8 cellular contexts compared by ENCODE assay signal in genomic region chr5:100535060-100536005, GRCh38. TPM values are rescaled to one million over a fixed set of nuclear protein-coding genes. Genes with fewer than 3 reads are reported as not detected.
DNase-seq lines count a peak whose midpoint lies in the region; ATAC-seq and TF ChIP-seq lines count a peak whose summit lies in the region.

Gene FAM174A, plus strand, starts transcription at chr5:100535374. Its CDS starts 157 bp downstream, at chr5:100535531.

- in situ Hi-C loops in HAP-1 (cut with MboI; ENCODE audit: low sequenced_read_pairs): no loop called here

- H3K9me3 ChIP-seq in ES-I3 (ENCODE audit: control insufficient read depth, insufficient read depth, low read length) (peaks cover 5% of the 10 kb centered on the region; the same call in 1 of the 2 replicates), HAP-1 (peaks cover 8% of the 10 kb centered on the region; the same call in 1 of the 2 replicates), MM.1S (replicated peaks; ENCODE audit: insufficient read depth, low read length) (no peaks in the 10 kb centered on the region), neuron (ENCODE audit: low read length) (peaks cover 2% of the 10 kb centered on the region), subcutaneous abdominal adipose tissue (ENCODE audit: control insufficient read depth in 5 of 5, low read length in 5 of 5) (peaks cover 0 to 12% (median 4%) of the 10 kb centered on the region in 5 donors)

- H2AFZ ChIP-seq in MM.1S (ENCODE audit: low read length) (peak within 1 kb of the TSS; percentile 87), neuron (ENCODE audit: low read depth, low read length) (peak within 1 kb of the TSS; percentile 69)

- H3K79me2 ChIP-seq in MM.1S (ENCODE audit: low read length): peaks cover 46% of the 10 kb centered on the region

- H3K36me3 ChIP-seq in ES-I3 (ENCODE audit: insufficient read depth, low read length) (peaks cover 7% of the 10 kb centered on the region; the same call in 1 of the 2 replicates), HAP-1 (replicated peaks) (no peaks in the 10 kb centered on the region), MM.1S (replicated peaks; ENCODE audit: insufficient read depth, low read length) (no peaks in the 10 kb centered on the region), neuron (ENCODE audit: insufficient read depth, low read length) (no peaks in the 10 kb centered on the region), subcutaneous abdominal adipose tissue (ENCODE audit: control insufficient read depth in 5 of 5, insufficient read depth in 5 of 5, low read length in 5 of 5) (no peaks in the 10 kb centered on the region)

- no peaks in the 10 kb centered on the region for H3K27me3 ChIP-seq in HAP-1 (ENCODE audit: low read depth)
- H3K27me3 ChIP-seq in MM.1S (replicated peaks; ENCODE audit: insufficient read depth, low read length): no peaks in the 10 kb centered on the region
- no peaks in the 10 kb centered on the region for H3K27me3 ChIP-seq in foreskin keratinocyte
- no peaks in the 10 kb centered on the region for H3K27me3 ChIP-seq in neuron (ENCODE audit: insufficient read depth, low read length)
- no peaks in the 10 kb centered on the region for H3K27me3 ChIP-seq in subcutaneous abdominal adipose tissue (ENCODE audit: control insufficient read depth in 5 of 5, insufficient read depth in 4 of 5, low read length in 5 of 5)

- peak within 1 kb of the TSS; percentile 85 for H3K27ac ChIP-seq in MM.1S (ENCODE audit: low read length)
- H3K27ac ChIP-seq in foreskin keratinocyte: peak within 1 kb of the TSS; percentile 49
- peak within 1 kb of the TSS; percentile 82 for H3K27ac ChIP-seq in subcutaneous abdominal adipose tissue (ENCODE audit: low read depth, low read length)

- peak within 1 kb of the TSS; percentile 73 for H3K4me3 ChIP-seq in HAP-1
- H3K4me3 ChIP-seq in MM.1S (ENCODE audit: low read length): peak within 1 kb of the TSS; percentile 94
- peak within 1 kb of the TSS; percentile 77 for H3K4me3 ChIP-seq in neuron (ENCODE audit: low read length)
- peak within 1 kb of the TSS; percentile 84 to 98 (median 87) for H3K4me3 ChIP-seq in subcutaneous abdominal adipose tissue (ENCODE audit: low read depth in 1 of 5, low read length in 5 of 5)

- H3K9ac ChIP-seq in ES-I3 (ENCODE audit: low read depth, low read length): peak within 1 kb of the TSS; percentile 92
- H3K9ac ChIP-seq in MM.1S (ENCODE audit: low read length): peak within 1 kb of the TSS; percentile 88
- H3K9ac ChIP-seq in subcutaneous abdominal adipose tissue (ENCODE audit: low read length in 5 of 5): peak within 1 kb of the TSS; percentile 72 to 98 (median 85)

- ATAC-seq in foreskin keratinocyte: peak; percentile 94

- DNase-seq in HAP-1 (ENCODE audit: low spot score in 2 of 2) (peak; percentile 93 to 95), MM.1S (peak; percentile 98), SIG-M5 (lab: John Stamatoyannopoulos, UW) (peak; percentile 61), foreskin keratinocyte (peak; percentile 82 to 90)
- DNase-seq in activated naive CD4-positive, alpha-beta T cell (lab: John Stamatoyannopoulos, UW): peak; percentile 75 to 88 (median 82)

- no peaks in the 10 kb centered on the region for H4K20me1 ChIP-seq in MM.1S (ENCODE audit: insufficient read depth, low read length)

- TF ChIP-seq CTCF in MM.1S (IDR thresholded peaks at IDR 0.05; ENCODE audit: low read length) (no peak), foreskin keratinocyte (conservative IDR thresholded peaks at IDR 0.05) (no peak)

- no peaks in the 10 kb centered on the region for H3K9me2 ChIP-seq in MM.1S (replicated peaks; ENCODE audit: insufficient read depth, low read length)

- H3K4me1 ChIP-seq in ES-I3 (ENCODE audit: insufficient read depth, low read length): no peaks in the 10 kb centered on the region
- H3K4me1 ChIP-seq in HAP-1: peaks cover 2% of the 10 kb centered on the region
- H3K4me1 ChIP-seq in MM.1S (ENCODE audit: low read length): peaks cover 11% of the 10 kb centered on the region; the same call in 1 of the 2 replicates
- peaks cover 37% of the 10 kb centered on the region for H3K4me1 ChIP-seq in foreskin keratinocyte
- peaks cover 15% of the 10 kb centered on the region for H3K4me1 ChIP-seq in neuron (ENCODE audit: insufficient read depth, low read length)
- H3K4me1 ChIP-seq in subcutaneous abdominal adipose tissue (ENCODE audit: control insufficient read depth in 5 of 5, insufficient read depth in 5 of 5, low read length in 5 of 5): peaks cover 0 to 31% (median 26%) of the 10 kb centered on the region in 5 donors

- H3F3A ChIP-seq in MM.1S (ENCODE audit: insufficient read depth, low read length): peaks cover 7% of the 10 kb centered on the region; the same call in 1 of the 2 replicates

- peak within 1 kb of the TSS; percentile 83 for H3K4me2 ChIP-seq in MM.1S (ENCODE audit: low read depth, low read length)

RNA-seq across cellular contexts. Expression of gene FAM174A, which starts in this region (rescaled TPM):
- total RNA-seq in foreskin keratinocyte: 12.2 and 16.8 TPM in 2 replicates
- polyA plus RNA-seq in foreskin keratinocyte: 11.4 and 16.9 TPM in 2 replicates

Comparison
In these comparisons a context has a peak if more than half of its experiments do, and no peak if none do; other contexts are left out.
1. Peak in every context shown above with its lines: DNase-seq, ATAC-seq, H3K4me3 ChIP-seq and H3K27ac ChIP-seq.